10 cellular contexts compared by ENCODE assay signal in the genomic region with DNA sequence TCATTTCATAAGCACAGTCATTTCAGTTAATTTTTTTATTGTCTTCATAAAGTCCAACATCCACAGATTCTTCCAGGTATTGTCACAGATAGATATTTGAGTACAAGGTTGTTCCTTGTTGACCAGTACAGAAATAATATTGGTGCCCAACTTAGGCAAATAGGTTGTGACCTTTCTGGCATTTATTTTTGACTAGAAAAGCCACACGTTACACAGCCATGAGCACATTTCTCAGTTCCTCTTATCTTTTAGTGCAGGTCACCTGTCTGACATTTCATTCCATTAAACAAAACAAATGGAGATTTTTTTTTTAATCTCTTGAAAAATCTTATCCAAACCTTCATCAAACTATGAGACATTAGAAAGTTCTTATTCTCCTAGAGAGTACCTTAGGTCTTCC.
DNase-seq lines count a peak whose midpoint lies in the region; ATAC-seq and TF ChIP-seq lines count a peak whose summit lies in the region.
"Had no signal": no experiment of that assay in that cellular context is flagged by ENCODE, and none has a peak within 500 bp of the region (broad histone marks: within the 10 kb centered on the region; RNA-seq: fewer than 3 reads in every experiment).

No MANE protein-coding gene starts in this region.

- peaks cover 3% of the 10 kb centered on the region for H3K36me3 Mint-ChIP-seq in endothelial cell (ENCODE audit: low read depth, unreplicated experiment)

- no peaks in the 10 kb centered on the region for H3K9me3 Mint-ChIP-seq in endothelial cell (ENCODE audit: unreplicated experiment)
- no peaks in the 10 kb centered on the region for H3K9me3 Mint-ChIP-seq in stimulated activated naive CD8-positive, alpha-beta T cell treated with anti-CD3 and anti-CD28 coated beads, Interleukin-15, amount 100 ng/mL, for 72 hours
- H3K9me3 Mint-ChIP-seq: nephron had no signal

- H3K4me1 Mint-ChIP-seq in endothelial cell (ENCODE audit: unreplicated experiment): peaks cover 41% of the 10 kb centered on the region
- H3K4me1 Mint-ChIP-seq in stimulated activated naive CD8-positive, alpha-beta T cell treated with anti-CD3 and anti-CD28 coated beads, Interleukin-15, amount 100 ng/mL, for 72 hours: no peaks in the 10 kb centered on the region

- H3K27me3 Mint-ChIP-seq in endothelial cell (ENCODE audit: unreplicated experiment): peaks cover 8% of the 10 kb centered on the region
- no peaks in the 10 kb centered on the region for H3K27me3 Mint-ChIP-seq in stimulated activated naive CD8-positive, alpha-beta T cell treated with anti-CD3 and anti-CD28 coated beads, Interleukin-15, amount 100 ng/mL, for 72 hours

- no peak for TF ChIP-seq CTCF in endothelial cell (IDR thresholded peaks at IDR 0.05; ENCODE audit: unreplicated experiment)

- peak overlapping the region; percentile 6 for H3K27ac Mint-ChIP-seq in endothelial cell (ENCODE audit: unreplicated experiment)
- no peak overlapping the region for H3K27ac Mint-ChIP-seq in stimulated activated naive CD8-positive, alpha-beta T cell treated with anti-CD3 and anti-CD28 coated beads, Interleukin-15, amount 100 ng/mL, for 72 hours
- H3K27ac Mint-ChIP-seq: nephron had no signal

- peak; percentile 90 for ATAC-seq in GM18909 (IDR thresholded peaks at IDR 0.05; ENCODE audit: poor library complexity, unreplicated experiment)
- peak; percentile 76 for ATAC-seq in GM21619 (IDR thresholded peaks at IDR 0.05; ENCODE audit: unreplicated experiment)
- peak; percentile 93 for ATAC-seq in HG03103 (IDR thresholded peaks at IDR 0.05; ENCODE audit: low read depth, unreplicated experiment)
- no peak for ATAC-seq in stimulated activated naive CD8-positive, alpha-beta T cell treated with anti-CD3 and anti-CD28 coated beads, Interleukin-15, amount 100 ng/mL, for 72 hours

- DNase-seq in endothelial cell (ENCODE audit: low spot score) (no peak), mucosa of gallbladder (ENCODE audit: low spot score) (no peak)
- no peak for DNase-seq in activated CD8-positive, alpha-beta memory T cell treated with anti-CD3 and anti-CD28 coated beads for 24 hours
- DNase-seq in stimulated activated naive CD8-positive, alpha-beta T cell treated with anti-CD3 and anti-CD28 coated beads, Interleukin-15, amount 100 ng/mL, for 72 hours: no peak
- no peak for DNase-seq in stimulated activated CD4-positive, alpha-beta T cell treated with anti-CD3 and anti-CD28 coated beads, Interleukin-2, amount 100 ng/mL, for 24 hours
- DNase-seq: stimulated activated CD4-positive, alpha-beta T cell treated with anti-CD3 and anti-CD28 coated beads, Interleukin-12 subunit alpha, Interleukin-12 subunit beta, amount 100 ng/mL, for 4 hours had no signal

- no peak overlapping the region for H3K4me3 Mint-ChIP-seq in endothelial cell (ENCODE audit: unreplicated experiment)
- H3K4me3 Mint-ChIP-seq in stimulated activated naive CD8-positive, alpha-beta T cell treated with anti-CD3 and anti-CD28 coated beads, Interleukin-15, amount 100 ng/mL, for 72 hours: no peak overlapping the region
- H3K4me3 Mint-ChIP-seq: nephron had no signal
